Comparison of ENCODE assay signal across 8 cellular contexts in the genomic region with DNA sequence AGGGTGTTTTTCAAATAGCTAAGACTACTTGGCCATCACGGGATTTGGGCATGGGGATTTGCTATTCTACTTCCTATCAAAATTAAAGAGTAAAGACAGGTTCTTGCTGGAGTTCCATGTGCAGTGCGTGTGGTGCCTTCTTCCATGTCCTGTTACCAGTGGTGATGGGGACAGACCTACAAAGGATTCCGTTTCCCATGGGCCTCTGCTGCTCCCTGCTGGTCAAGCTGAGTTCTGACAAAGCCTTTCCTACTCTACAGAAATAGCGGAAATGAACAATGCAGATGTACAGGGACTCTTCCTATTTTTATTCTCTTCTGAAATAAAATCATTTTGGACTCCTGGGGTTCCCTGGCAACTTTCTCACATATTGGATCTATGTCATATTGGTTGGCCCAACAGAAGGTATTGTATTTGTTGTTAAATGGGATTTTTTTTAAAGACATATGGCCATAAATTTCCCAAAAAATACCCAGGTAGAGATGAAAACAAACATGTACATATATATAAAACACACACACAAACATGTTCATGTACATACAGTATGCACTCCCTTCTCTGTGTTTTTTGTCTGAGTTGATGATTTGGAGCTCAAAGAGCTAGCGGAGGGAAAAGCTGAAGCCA.
DNase-seq lines count a peak whose midpoint lies in the region; ATAC-seq and TF ChIP-seq lines count a peak whose summit lies in the region.

No MANE protein-coding gene starts in this region.

- peak; percentile 90 to 95 (median 90) for TF ChIP-seq CTCF in right lobe of liver (IDR thresholded peaks at IDR 0.05)

- no peaks in the 10 kb centered on the region for H3K27me3 Mint-ChIP-seq in CD4-positive, alpha-beta memory T cell

- no peaks in the 10 kb centered on the region for H3K27me3 ChIP-seq in CD4-positive, alpha-beta memory T cell (ENCODE audit: insufficient read depth, low read length)
- no peaks in the 10 kb centered on the region for H3K27me3 ChIP-seq in right lobe of liver

- no peak overlapping the region for H3K27ac ChIP-seq in CD4-positive, alpha-beta memory T cell (ENCODE audit: low read depth, low read length)
- no peak overlapping the region for H3K27ac ChIP-seq in right lobe of liver

- H3K36me3 ChIP-seq in CD4-positive, alpha-beta memory T cell (ENCODE audit: insufficient read depth, low read length): peaks cover 31% of the 10 kb centered on the region
- H3K36me3 ChIP-seq in right lobe of liver: no peaks in the 10 kb centered on the region

- DNase-seq in CD4-positive, alpha-beta memory T cell: peak; percentile 33 to 47 (median 35)
- DNase-seq in NCI-H510A (lab: John Stamatoyannopoulos, UW) (peak; percentile 51), dedifferentiated amniotic fluid mesenchymal stem cell (ENCODE audit: extremely low spot score) (peak; percentile 74), right lobe of liver (peak; percentile 76 to 78 (median 77))
- peak; percentile 80 for DNase-seq in activated CD4-positive, alpha-beta T cell treated with anti-CD3 and anti-CD28 coated beads for 48 hours
- peak; percentile 8 to 30 for DNase-seq in stimulated activated CD8-positive, alpha-beta memory T cell treated with anti-CD3 and anti-CD28 coated beads, Interleukin-2, amount 100 ng/mL, for 1 hour (ENCODE audit: low read depth in 2 of 2)

- no peaks in the 10 kb centered on the region for H3K4me1 ChIP-seq in CD4-positive, alpha-beta memory T cell (ENCODE audit: insufficient read depth, low read length)
- peaks cover 0 to 10% (median 4%) of the 10 kb centered on the region in 4 donors for H3K4me1 ChIP-seq in right lobe of liver

- ATAC-seq in GM19351 (IDR thresholded peaks at IDR 0.05; ENCODE audit: unreplicated experiment) (peak; percentile 89), HG03432 (IDR thresholded peaks at IDR 0.05; ENCODE audit: unreplicated experiment) (peak; percentile 88), right lobe of liver (peak; percentile 92 to 93 (median 92))

- CTCF ChIA-PET in CD4-positive, alpha-beta memory T cell (lab: Charles Lee; ENCODE audit: partially characterized antibody): interaction anchor here (0.7 to 2.8 kb wide), 8 partner anchors 9 to 333 kb away, joined by 3 to 13 read pairs (median 6); no protein-coding TSS in a partner anchor

- H3K9me3 Mint-ChIP-seq in CD4-positive, alpha-beta memory T cell: no peaks in the 10 kb centered on the region

- 27% methylated on average over 5 of the region's 5 CpGs for WGBS in right lobe of liver (ENCODE audit: insufficient coverage, low coverage, low lambda C conversion rate, missing lambda C conversion rate)

- POLR2A ChIA-PET in CD4-positive, alpha-beta memory T cell (lab: Charles Lee; ENCODE audit: partially characterized antibody): no interaction called here

- peak overlapping the region in 2 of 7 donors; percentile 17 to 36 for H3K27ac Mint-ChIP-seq in CD4-positive, alpha-beta memory T cell

- H3K9me3 ChIP-seq in CD4-positive, alpha-beta memory T cell (ENCODE audit: control insufficient read depth in 1 of 2, low read length in 2 of 2): no peaks in the 10 kb centered on the region
- no peaks in the 10 kb centered on the region for H3K9me3 ChIP-seq in right lobe of liver

- no peak overlapping the region for H3K4me3 ChIP-seq in CD4-positive, alpha-beta memory T cell (ENCODE audit: low read length in 2 of 2)
- no peak overlapping the region for H3K4me3 ChIP-seq in right lobe of liver

- peaks cover 0 to 8% (median 7%) of the 10 kb centered on the region in 4 donors for H3K4me1 Mint-ChIP-seq in CD4-positive, alpha-beta memory T cell

- no peak for TF ChIP-seq POLR2A in right lobe of liver (IDR thresholded peaks at IDR 0.05)

- H3K36me3 Mint-ChIP-seq in CD4-positive, alpha-beta memory T cell: peaks cover 55 to 58% of the 10 kb centered on the region in 2 donors

- no peak overlapping the region for H3K4me3 Mint-ChIP-seq in CD4-positive, alpha-beta memory T cell

- intact Hi-C loops in CD4-positive, alpha-beta memory T cell (cut with micrococcal nuclease): loop anchor here (1.0 kb wide), 1 partner anchor 398 kb away; no protein-coding TSS in a partner anchor
- intact Hi-C loops in right lobe of liver (cut with DNase I): no loop called here

Comparison
In these comparisons a context has a peak if more than half of its experiments do, and no peak if none do; other contexts are left out.
1. DNase-seq: peak in every context shown above with its lines; median percentile 80 in activated CD4-positive, alpha-beta T cell treated with anti-CD3 and anti-CD28 coated beads for 48 hours; 77 in right lobe of liver; 74 in dedifferentiated amniotic fluid mesenchymal stem cell; 51 in NCI-H510A; 35 in CD4-positive, alpha-beta memory T cell; 19 in stimulated activated CD8-positive, alpha-beta memory T cell treated with anti-CD3 and anti-CD28 coated beads, Interleukin-2, amount 100 ng/mL, for 1 hour.